32 cellular contexts compared by ENCODE assay signal in the genomic region with DNA sequence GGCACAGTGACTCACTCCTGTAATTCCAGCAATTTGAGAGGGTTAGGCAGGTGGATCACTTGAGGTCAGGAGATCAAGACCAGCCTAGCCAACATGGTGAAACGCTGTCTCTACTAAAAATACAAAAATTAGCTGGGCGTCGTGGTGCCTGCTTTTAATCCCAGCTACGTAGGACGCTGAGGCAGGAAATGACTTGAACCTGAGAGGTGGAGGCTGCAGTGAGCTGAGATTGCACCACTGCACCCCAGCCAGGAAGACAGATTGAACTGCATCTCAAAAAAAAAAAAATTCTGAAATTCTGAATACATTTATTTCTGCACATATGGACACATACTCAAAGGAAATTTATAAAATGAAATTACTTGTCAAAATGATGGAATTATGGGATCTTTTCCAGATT.
"Had no signal": no experiment of that assay in that cellular context is flagged by ENCODE, and none has a peak within 500 bp of the region (broad histone marks: within the 10 kb centered on the region; RNA-seq: fewer than 3 reads in every experiment).

No MANE protein-coding gene starts in this region.

- DNase-seq: activated CD4-positive, alpha-beta memory T cell treated with anti-CD3 and anti-CD28 coated beads, Interleukin-2, amount 10 ng/mL, durations not matched to agents 7 days and 5 days; activated CD4-positive, alpha-beta T cell treated with anti-CD3 and anti-CD28 coated beads for 36 hours; activated CD4-positive, alpha-beta T cell treated with anti-CD3 and anti-CD28 coated beads, Interleukin-2, amount 10 ng/mL, durations not matched to agents 24 days and 14 days; activated CD4-positive, alpha-beta T cell treated with anti-CD3 and anti-CD28 coated beads, Interleukin-2, amount 50 U/mL, for 4 hours; activated CD4-positive, CD25-positive, alpha-beta regulatory T cell; activated CD4-positive, CD25-positive, alpha-beta regulatory T cell treated with anti-CD3 and anti-CD28 coated beads, Interleukin-2, amount 50 U/mL, for 72 hours; activated CD8-positive, alpha-beta memory T cell treated with anti-CD3 and anti-CD28 coated beads, Interleukin-2, amount 50 U/mL, for 48 hours; activated gamma-delta T cell; activated naive CD4-positive, alpha-beta T cell; activated naive CD4-positive, alpha-beta T cell treated with anti-CD3 and anti-CD28 coated beads, Interleukin-2, amount 10 ng/mL, durations not matched to agents 7 days and 5 days; activated naive CD8-positive, alpha-beta T cell treated with anti-CD3 and anti-CD28 coated beads, Interleukin-2, amount 10 ng/mL, durations not matched to agents 7 days and 5 days; activated T-cell treated with anti-CD3 and anti-CD28 coated beads for 4 hours; activated T-cell treated with anti-CD3 and anti-CD28 coated beads, Interleukin-2, amount 50 U/mL, for 24 hours; activated T-cell treated with anti-CD3 and anti-CD28 coated beads, Interleukin-2, amount 50 U/mL, for 72 hours; brain microvascular endothelial cell; cortex of kidney; dermis blood vessel endothelial cell; effector CD4-positive, alpha-beta T cell; effector memory CD8-positive, alpha-beta T cell; esophagus squamous epithelium; foreskin melanocyte; head of caudate nucleus; hippocampal formation; T-helper 17 cell; T1000; WERI-Rb-1 had no signal

- H3K9me3 Mint-ChIP-seq: activated CD4-positive, alpha-beta memory T cell treated with anti-CD3 and anti-CD28 coated beads, Interleukin-2, amount 10 ng/mL, durations not matched to agents 7 days and 5 days; activated CD4-positive, alpha-beta T cell treated with anti-CD3 and anti-CD28 coated beads, Interleukin-2, amount 10 ng/mL, durations not matched to agents 24 days and 14 days; activated naive CD4-positive, alpha-beta T cell treated with anti-CD3 and anti-CD28 coated beads, Interleukin-2, amount 10 ng/mL, durations not matched to agents 7 days and 5 days; activated naive CD4-positive, alpha-beta T cell treated with anti-CD3 and anti-CD28 coated beads, Interleukin-2, amount 50 U/mL, for 72 hours; activated naive CD8-positive, alpha-beta T cell treated with anti-CD3 and anti-CD28 coated beads, Interleukin-2, amount 10 ng/mL, durations not matched to agents 7 days and 5 days; activated T-cell treated with anti-CD3 and anti-CD28 coated beads, Interleukin-2, amount 50 U/mL, for 24 hours; activated T-cell treated with anti-CD3 and anti-CD28 coated beads, Interleukin-2, amount 50 U/mL, for 72 hours; central memory CD8-positive, alpha-beta T cell; effector memory CD8-positive, alpha-beta T cell; T-helper 2 cell treated with Interferon-gamma antibody and Interleukin-4, amounts not matched to agents 5 μg/mL and 100 μg/mL, for 36 hours had no signal

- H3K9me3 ChIP-seq: ascending aorta, esophagus squamous epithelium, gastroesophageal sphincter had no signal

- H3K27me3 ChIP-seq: ascending aorta, brain microvascular endothelial cell, esophagus squamous epithelium, gastroesophageal sphincter had no signal

- ATAC-seq: activated CD4-positive, alpha-beta T cell treated with anti-CD3 and anti-CD28 coated beads for 36 hours; activated naive CD4-positive, alpha-beta T cell treated with anti-CD3 and anti-CD28 coated beads, Interleukin-2, amount 50 U/mL, for 72 hours; activated T-cell treated with anti-CD3 and anti-CD28 coated beads, Interleukin-2, amount 50 U/mL, for 72 hours; effector memory CD8-positive, alpha-beta T cell; gastroesophageal sphincter; T-helper 17 cell had no signal

- H3K27ac ChIP-seq: ascending aorta, brain microvascular endothelial cell, epithelial cell of prostate, esophagus squamous epithelium, gastroesophageal sphincter, WERI-Rb-1 had no signal

- H3K36me3 ChIP-seq: ascending aorta, brain microvascular endothelial cell, esophagus squamous epithelium, gastroesophageal sphincter, WERI-Rb-1 had no signal

- H3K36me3 Mint-ChIP-seq: activated naive CD4-positive, alpha-beta T cell treated with anti-CD3 and anti-CD28 coated beads, Interleukin-2, amount 10 ng/mL, durations not matched to agents 7 days and 5 days; activated naive CD4-positive, alpha-beta T cell treated with anti-CD3 and anti-CD28 coated beads, Interleukin-2, amount 50 U/mL, for 72 hours; activated naive CD8-positive, alpha-beta T cell treated with anti-CD3 and anti-CD28 coated beads, Interleukin-2, amount 10 ng/mL, durations not matched to agents 7 days and 5 days had no signal

- H3K27me3 Mint-ChIP-seq: activated CD4-positive, alpha-beta memory T cell treated with anti-CD3 and anti-CD28 coated beads, Interleukin-2, amount 10 ng/mL, durations not matched to agents 7 days and 5 days; activated CD4-positive, alpha-beta T cell treated with anti-CD3 and anti-CD28 coated beads for 36 hours; activated CD4-positive, alpha-beta T cell treated with anti-CD3 and anti-CD28 coated beads, Interleukin-2, amount 10 ng/mL, durations not matched to agents 24 days and 14 days; activated naive CD4-positive, alpha-beta T cell treated with anti-CD3 and anti-CD28 coated beads, Interleukin-2, amount 10 ng/mL, durations not matched to agents 7 days and 5 days; activated naive CD8-positive, alpha-beta T cell treated with anti-CD3 and anti-CD28 coated beads, Interleukin-2, amount 10 ng/mL, durations not matched to agents 7 days and 5 days; activated T-cell treated with anti-CD3 and anti-CD28 coated beads, Interleukin-2, amount 50 U/mL, for 24 hours; central memory CD8-positive, alpha-beta T cell; effector memory CD8-positive, alpha-beta T cell had no signal

- H3K4me1 Mint-ChIP-seq: activated CD4-positive, alpha-beta memory T cell treated with anti-CD3 and anti-CD28 coated beads, Interleukin-2, amount 10 ng/mL, durations not matched to agents 7 days and 5 days; activated CD4-positive, alpha-beta T cell treated with anti-CD3 and anti-CD28 coated beads for 36 hours; activated CD4-positive, alpha-beta T cell treated with anti-CD3 and anti-CD28 coated beads, Interleukin-2, amount 10 ng/mL, durations not matched to agents 24 days and 14 days; activated naive CD4-positive, alpha-beta T cell treated with anti-CD3 and anti-CD28 coated beads, Interleukin-2, amount 10 ng/mL, durations not matched to agents 7 days and 5 days; activated naive CD8-positive, alpha-beta T cell treated with anti-CD3 and anti-CD28 coated beads, Interleukin-2, amount 10 ng/mL, durations not matched to agents 7 days and 5 days; central memory CD8-positive, alpha-beta T cell; T-helper 17 cell had no signal

- H3K4me3 ChIP-seq: ascending aorta, esophagus squamous epithelium, gastroesophageal sphincter had no signal

- H3K27ac Mint-ChIP-seq: activated CD4-positive, alpha-beta memory T cell treated with anti-CD3 and anti-CD28 coated beads, Interleukin-2, amount 10 ng/mL, durations not matched to agents 7 days and 5 days; activated CD4-positive, alpha-beta T cell treated with anti-CD3 and anti-CD28 coated beads for 36 hours; activated CD4-positive, alpha-beta T cell treated with anti-CD3 and anti-CD28 coated beads, Interleukin-2, amount 10 ng/mL, durations not matched to agents 24 days and 14 days; activated naive CD4-positive, alpha-beta T cell treated with anti-CD3 and anti-CD28 coated beads, Interleukin-2, amount 10 ng/mL, durations not matched to agents 7 days and 5 days; activated naive CD4-positive, alpha-beta T cell treated with anti-CD3 and anti-CD28 coated beads, Interleukin-2, amount 50 U/mL, for 72 hours; activated naive CD8-positive, alpha-beta T cell treated with anti-CD3 and anti-CD28 coated beads, Interleukin-2, amount 10 ng/mL, durations not matched to agents 7 days and 5 days; activated T-cell treated with anti-CD3 and anti-CD28 coated beads, Interleukin-2, amount 50 U/mL, for 24 hours; activated T-cell treated with anti-CD3 and anti-CD28 coated beads, Interleukin-2, amount 50 U/mL, for 72 hours; effector memory CD8-positive, alpha-beta T cell; T-helper 17 cell; T-helper 2 cell treated with Interferon-gamma antibody and Interleukin-4, amounts not matched to agents 5 μg/mL and 100 μg/mL, for 36 hours had no signal

- H3K4me1 ChIP-seq: ascending aorta, esophagus squamous epithelium, gastroesophageal sphincter had no signal

- H3K4me3 Mint-ChIP-seq: activated CD4-positive, alpha-beta memory T cell treated with anti-CD3 and anti-CD28 coated beads, Interleukin-2, amount 10 ng/mL, durations not matched to agents 7 days and 5 days; activated CD4-positive, alpha-beta T cell treated with anti-CD3 and anti-CD28 coated beads for 36 hours; activated CD4-positive, alpha-beta T cell treated with anti-CD3 and anti-CD28 coated beads, Interleukin-2, amount 10 ng/mL, durations not matched to agents 24 days and 14 days; activated naive CD4-positive, alpha-beta T cell treated with anti-CD3 and anti-CD28 coated beads, Interleukin-2, amount 10 ng/mL, durations not matched to agents 7 days and 5 days; activated naive CD8-positive, alpha-beta T cell treated with anti-CD3 and anti-CD28 coated beads, Interleukin-2, amount 10 ng/mL, durations not matched to agents 7 days and 5 days; activated T-cell treated with anti-CD3 and anti-CD28 coated beads, Interleukin-2, amount 50 U/mL, for 24 hours; activated T-cell treated with anti-CD3 and anti-CD28 coated beads, Interleukin-2, amount 50 U/mL, for 72 hours; central memory CD8-positive, alpha-beta T cell; effector memory CD8-positive, alpha-beta T cell; T-helper 17 cell; T-helper 2 cell treated with Interferon-gamma antibody and Interleukin-4, amounts not matched to agents 5 μg/mL and 100 μg/mL, for 36 hours had no signal
